Comparison of ENCODE assay signal across 8 cellular contexts in genomic region chr12:44930972-44931600, GRCh38. TPM values are rescaled to one million over a fixed set of nuclear protein-coding genes. Genes with fewer than 3 reads are reported as not detected.
DNase-seq lines count a peak whose midpoint lies in the region; ATAC-seq and TF ChIP-seq lines count a peak whose summit lies in the region.

No MANE protein-coding gene starts in this region.

- H3K4me1 ChIP-seq in thyroid gland, result no peaks in the 10 kb centered on the region

- no peaks in the 10 kb centered on the region for H3K36me3 ChIP-seq in thyroid gland

- peak in 4 of 6 experiments; percentile 42 to 67 (median 61) for TF ChIP-seq CTCF in thyroid gland (IDR thresholded peaks at IDR 0.05)

- TF ChIP-seq POLR2A in thyroid gland (IDR thresholded peaks at IDR 0.05), result no peak

- no peaks in the 10 kb centered on the region for H3K9me3 ChIP-seq in thyroid gland

- H3K9me3 Mint-ChIP-seq in immature natural killer cell, result no peaks in the 10 kb centered on the region

- H3K27ac Mint-ChIP-seq in immature natural killer cell, result no peak overlapping the region

- no peak overlapping the region for H3K4me3 Mint-ChIP-seq in immature natural killer cell

- no peaks in the 10 kb centered on the region for H3K27me3 ChIP-seq in thyroid gland

- ATAC-seq in HG03354 (IDR thresholded peaks at IDR 0.05; ENCODE audit: poor library complexity, severe bottlenecking, unreplicated experiment) (peak; percentile 81), GM18873 (IDR thresholded peaks at IDR 0.05; ENCODE audit: low FRiP score, unreplicated experiment) (no peak)

- DNase-seq in GDM1 (lab: John Stamatoyannopoulos, UW) (peak; percentile 9), NCI-H510A (lab: John Stamatoyannopoulos, UW) (peak; percentile 25), astrocyte of the hippocampus (ENCODE audit: low read depth, low spot score) (peak; percentile 60), immature natural killer cell (peak; percentile 36 to 66 (median 44)), thyroid gland (no peak), NK-92 (lab: John Stamatoyannopoulos, UW; ENCODE audit: unreplicated experiment) (no peak)

- peaks cover 0 to 4% (median 0%) of the 10 kb centered on the region in 3 donors for H3K27me3 Mint-ChIP-seq in immature natural killer cell (ENCODE audit: low read depth in 3 of 3)

- WGBS in thyroid gland, 2 donors, result 41 to 45% methylated on average over 4 of the region's 4 CpGs

- H3K4me1 Mint-ChIP-seq in immature natural killer cell, result no peaks in the 10 kb centered on the region

- no peak overlapping the region for H3K4me3 ChIP-seq in thyroid gland (replicated peaks in 1 of 3)

- intact Hi-C loops in thyroid gland (cut with DNase I), result no loop called here

- H3K27ac ChIP-seq in thyroid gland, result no peak overlapping the region

- no peaks in the 10 kb centered on the region for H3K36me3 Mint-ChIP-seq in immature natural killer cell

RNA-seq across cellular contexts. Expression of gene NELL2, which starts 55.0 kb away (rescaled TPM):
- 10 to 100 TPM in 1 of 3 donors, 1 to 10 TPM in 2; 5.5 to 15.1 (median 9.3) TPM for polyA plus RNA-seq in immature natural killer cell
- 10 to 100 TPM; 22.2 to 32.0 (median 26.5) TPM for total RNA-seq in thyroid gland

Comparison
In these comparisons a context has a peak if more than half of its experiments do, and no peak if none do; other contexts are left out.
1. DNase-seq: peak in GDM1 (single experiment), NCI-H510A (single experiment), astrocyte of the hippocampus (single experiment) and immature natural killer cell (3 of 3); none in thyroid gland (0 of 2) and NK-92 (single experiment).